Comparison of ENCODE assay signal across 8 cellular contexts in genomic region chr4:67332627-67333026, GRCh38.
DNase-seq lines count a peak whose midpoint lies in the region; ATAC-seq and TF ChIP-seq lines count a peak whose summit lies in the region.

No MANE protein-coding gene starts in this region.

- in situ Hi-C loops in brain microvascular endothelial cell (cut with HindIII; ENCODE audit: low pct_ligation_motif_present, low sequenced_read_pairs), result no loop called here

- H3K36me3 ChIP-seq in brain microvascular endothelial cell (replicated peaks) (no peaks in the 10 kb centered on the region), smooth muscle cell (ENCODE audit: low read depth) (no peaks in the 10 kb centered on the region)

- intact Hi-C loops in activated CD4-positive, alpha-beta T cell treated with anti-CD3 and anti-CD28 coated beads for 36 hours (cut with DNase I, micrococcal nuclease), result no loop called here

- no peak overlapping the region for H2AFZ ChIP-seq in smooth muscle cell (ENCODE audit: low read depth)

- H3K4me1 Mint-ChIP-seq in activated CD4-positive, alpha-beta T cell treated with anti-CD3 and anti-CD28 coated beads for 36 hours, result no peaks in the 10 kb centered on the region
- H3K4me1 Mint-ChIP-seq in activated naive CD4-positive, alpha-beta T cell treated with anti-CD3 and anti-CD28 coated beads, Interleukin-2, amount 10 ng/mL, durations not matched to agents 7 days and 5 days, result no peaks in the 10 kb centered on the region

- peak; percentile 6 for DNase-seq in activated CD4-positive, alpha-beta T cell treated with anti-CD3 and anti-CD28 coated beads for 36 hours
- no peak for DNase-seq in activated CD4-positive, alpha-beta T cell treated with anti-CD3 and anti-CD28 coated beads, Interleukin-2, amount 50 U/mL, for 1 hour
- DNase-seq in brain microvascular endothelial cell (peak; percentile 7), smooth muscle cell (lab: John Stamatoyannopoulos, UW; ENCODE audit: unreplicated experiment) (no peak), GDM1 (lab: John Stamatoyannopoulos, UW) (no peak)
- DNase-seq in activated naive CD4-positive, alpha-beta T cell treated with anti-CD3 and anti-CD28 coated beads, Interleukin-2, amount 10 ng/mL, durations not matched to agents 7 days and 5 days, result no peak

- CTCF ChIA-PET in activated CD4-positive, alpha-beta T cell treated with anti-CD3 and anti-CD28 coated beads for 36 hours (lab: Charles Lee), result interaction anchor here (0.7 kb wide), 1 partner anchor 17 kb away, joined by 3 read pairs; no protein-coding TSS in a partner anchor
- CTCF ChIA-PET in activated naive CD4-positive, alpha-beta T cell treated with anti-CD3 and anti-CD28 coated beads, Interleukin-2, amount 10 ng/mL, durations not matched to agents 7 days and 5 days (lab: Charles Lee), result no interaction called here

- H3K79me2 ChIP-seq in smooth muscle cell (ENCODE audit: low read depth), result no peaks in the 10 kb centered on the region

- no peak overlapping the region for H3K4me2 ChIP-seq in smooth muscle cell

- H3K9me3 Mint-ChIP-seq in activated CD4-positive, alpha-beta T cell treated with anti-CD3 and anti-CD28 coated beads for 36 hours (ENCODE audit: low read depth), result no peaks in the 10 kb centered on the region
- no peaks in the 10 kb centered on the region for H3K9me3 Mint-ChIP-seq in activated naive CD4-positive, alpha-beta T cell treated with anti-CD3 and anti-CD28 coated beads, Interleukin-2, amount 10 ng/mL, durations not matched to agents 7 days and 5 days

- H3K9me3 ChIP-seq in smooth muscle cell (replicated peaks; ENCODE audit: low read depth), result no peaks in the 10 kb centered on the region

- H3K27me3 ChIP-seq in brain microvascular endothelial cell (replicated peaks) (no peaks in the 10 kb centered on the region), smooth muscle cell (ENCODE audit: low read depth) (peaks cover 7% of the 10 kb centered on the region)

- H3K27ac ChIP-seq in brain microvascular endothelial cell, result no peak overlapping the region
- H3K27ac ChIP-seq in smooth muscle cell (ENCODE audit: low read depth), result no peak overlapping the region

- ATAC-seq in activated CD4-positive, alpha-beta T cell treated with anti-CD3 and anti-CD28 coated beads for 36 hours, result no peak
- peak; percentile 60 for ATAC-seq in HG03520 (IDR thresholded peaks at IDR 0.05; ENCODE audit: unreplicated experiment)
- ATAC-seq in HG03108 (IDR thresholded peaks at IDR 0.05; ENCODE audit: unreplicated experiment), result no peak

- no peaks in the 10 kb centered on the region for H3K4me1 ChIP-seq in smooth muscle cell (ENCODE audit: low read depth)

- no peaks in the 10 kb centered on the region for H3F3A ChIP-seq in smooth muscle cell (ENCODE audit: low read depth)

- POLR2A ChIA-PET in activated CD4-positive, alpha-beta T cell treated with anti-CD3 and anti-CD28 coated beads for 36 hours (lab: Charles Lee), result no interaction called here

- H3K36me3 Mint-ChIP-seq in activated CD4-positive, alpha-beta T cell treated with anti-CD3 and anti-CD28 coated beads for 36 hours (ENCODE audit: low read depth), result no peaks in the 10 kb centered on the region
- no peaks in the 10 kb centered on the region for H3K36me3 Mint-ChIP-seq in activated naive CD4-positive, alpha-beta T cell treated with anti-CD3 and anti-CD28 coated beads, Interleukin-2, amount 10 ng/mL, durations not matched to agents 7 days and 5 days

- H4K20me1 ChIP-seq in smooth muscle cell (ENCODE audit: low read depth), result no peaks in the 10 kb centered on the region

- H3K9ac ChIP-seq in smooth muscle cell (ENCODE audit: low read depth), result no peak overlapping the region

- no peak overlapping the region for H3K27ac Mint-ChIP-seq in activated CD4-positive, alpha-beta T cell treated with anti-CD3 and anti-CD28 coated beads for 36 hours
- no peak overlapping the region for H3K27ac Mint-ChIP-seq in activated naive CD4-positive, alpha-beta T cell treated with anti-CD3 and anti-CD28 coated beads, Interleukin-2, amount 10 ng/mL, durations not matched to agents 7 days and 5 days

- H3K27me3 Mint-ChIP-seq in activated CD4-positive, alpha-beta T cell treated with anti-CD3 and anti-CD28 coated beads for 36 hours, result peaks cover 18% of the 10 kb centered on the region
- H3K27me3 Mint-ChIP-seq in activated naive CD4-positive, alpha-beta T cell treated with anti-CD3 and anti-CD28 coated beads, Interleukin-2, amount 10 ng/mL, durations not matched to agents 7 days and 5 days, result peaks cover 10% of the 10 kb centered on the region

- TF ChIP-seq CTCF in brain microvascular endothelial cell (IDR thresholded peaks at IDR 0.05; ENCODE audit: low read depth, low read length, missing control alignments) (peak; percentile 67), smooth muscle cell (IDR thresholded peaks at IDR 0.05; ENCODE audit: borderline replicate concordance, insufficient read depth, poor library complexity, severe bottlenecking) (peak; percentile 41)

- 16% methylated on average over 4 of the region's 4 CpGs for WGBS in smooth muscle cell (ENCODE audit: low lambda C conversion rate)

- H3K4me3 ChIP-seq in brain microvascular endothelial cell (ENCODE audit: low read depth, low read length), result no peak overlapping the region
- H3K4me3 ChIP-seq in smooth muscle cell, result no peak overlapping the region

- H3K4me3 Mint-ChIP-seq in activated CD4-positive, alpha-beta T cell treated with anti-CD3 and anti-CD28 coated beads for 36 hours, result no peak overlapping the region
- no peak overlapping the region for H3K4me3 Mint-ChIP-seq in activated naive CD4-positive, alpha-beta T cell treated with anti-CD3 and anti-CD28 coated beads, Interleukin-2, amount 10 ng/mL, durations not matched to agents 7 days and 5 days

Comparison
In these comparisons a context has a peak if more than half of its experiments do, and no peak if none do; other contexts are left out.
1. DNase-seq: peak in activated CD4-positive, alpha-beta T cell treated with anti-CD3 and anti-CD28 coated beads for 36 hours (single experiment) and brain microvascular endothelial cell (single experiment); none in activated CD4-positive, alpha-beta T cell treated with anti-CD3 and anti-CD28 coated beads, Interleukin-2, amount 50 U/mL, for 1 hour (single experiment), smooth muscle cell (single experiment), activated naive CD4-positive, alpha-beta T cell treated with anti-CD3 and anti-CD28 coated beads, Interleukin-2, amount 10 ng/mL, durations not matched to agents 7 days and 5 days (single experiment) and GDM1 (single experiment).